8 cellular contexts compared by ENCODE assay signal in the genomic region with DNA sequence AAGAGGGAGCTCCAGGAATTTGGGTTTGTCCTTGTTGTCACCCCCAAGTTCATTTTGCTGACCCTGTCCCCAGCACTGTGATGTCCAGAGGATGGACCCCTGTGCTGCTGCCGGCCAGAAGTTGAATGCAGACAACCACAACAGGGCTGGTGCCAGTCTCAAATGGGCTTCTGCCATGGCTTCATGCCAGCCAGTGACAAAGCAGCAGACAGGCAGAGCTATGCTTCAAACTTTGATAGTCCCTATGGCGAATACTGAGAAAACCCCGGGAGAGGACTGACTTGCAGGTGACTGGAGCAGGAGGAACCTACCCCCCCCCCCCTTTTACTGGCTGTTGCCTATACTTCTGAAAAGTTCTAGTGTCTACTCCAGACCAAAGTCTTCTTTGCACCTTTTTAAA. TPM values are rescaled to one million over a fixed set of nuclear protein-coding genes. Genes with fewer than 3 reads are reported as not detected.
DNase-seq lines count a peak whose midpoint lies in the region; ATAC-seq and TF ChIP-seq lines count a peak whose summit lies in the region.

No MANE protein-coding gene starts in this region.

- no peak for TF ChIP-seq POLR2A in esophagus squamous epithelium (IDR thresholded peaks at IDR 0.05)

- H3F3A ChIP-seq in DOHH2 (ENCODE audit: control insufficient read depth, insufficient read depth) (no peaks in the 10 kb centered on the region), PC-9 (ENCODE audit: insufficient read depth, low read depth) (peaks cover 33% of the 10 kb centered on the region)

- BruUV-seq in PC-9 (replicated peaks; lab: Mats Ljungman, UMichigan), result no TSS peak

- no peaks in the 10 kb centered on the region for H3K79me2 ChIP-seq in DOHH2 (ENCODE audit: control insufficient read depth, low read length)
- H3K79me2 ChIP-seq in PC-9 (ENCODE audit: low read depth), result peaks cover 88% of the 10 kb centered on the region

- H3K9me2 ChIP-seq in DOHH2 (replicated peaks; ENCODE audit: control insufficient read depth, low read length) (no peaks in the 10 kb centered on the region), PC-9 (ENCODE audit: insufficient read depth) (no peaks in the 10 kb centered on the region)

- TF ChIP-seq CTCF in DOHH2 (IDR thresholded peaks at IDR 0.05; ENCODE audit: low read depth, low read length, poor library complexity, severe bottlenecking) (no peak), PC-9 (conservative IDR thresholded peaks at IDR 0.05) (no peak), esophagus squamous epithelium (IDR thresholded peaks at IDR 0.05) (no peak), neutrophil (IDR thresholded peaks at IDR 0.05) (no peak)

- 0 to 34% methylated on average over 2 to 3 of the region's 3 CpGs for WGBS in esophagus squamous epithelium, 2 donors

- H3K36me3 ChIP-seq in DOHH2 (ENCODE audit: control insufficient read depth, low read length), result no peaks in the 10 kb centered on the region
- 0 out of 2 replicates have a peak, but pooled peaks cover 12% of the 10 kb centered on the region for H3K36me3 ChIP-seq in PC-9 (ENCODE audit: low read depth)
- peaks cover 0 to 16% (median 0%) of the 10 kb centered on the region in 3 donors for H3K36me3 ChIP-seq in esophagus squamous epithelium
- peaks cover 7% of the 10 kb centered on the region for H3K36me3 ChIP-seq in neutrophil

- peak overlapping the region; percentile 74 for H3K4me2 ChIP-seq in DOHH2 (ENCODE audit: low read length)
- H3K4me2 ChIP-seq in PC-9, result peak overlapping the region; percentile 100

- intact Hi-C loops in PC-9 (cut with micrococcal nuclease; ENCODE audit: unreplicated experiment) (loop anchor here (5.0 kb wide), 1 partner anchor 170 kb away; no protein-coding TSS in a partner anchor), esophagus squamous epithelium (cut with DNase I) (no loop called here)

- POLR2A ChIA-PET in PC-9 (lab: Charles Lee; ENCODE audit: unreplicated experiment), result no interaction called here

- 0 out of 2 replicates have a peak, but pooled peaks cover 4% of the 10 kb centered on the region for H4K20me1 ChIP-seq in DOHH2 (ENCODE audit: control insufficient read depth, insufficient read depth, low read depth, low read length)
- peaks cover 63% of the 10 kb centered on the region for H4K20me1 ChIP-seq in PC-9 (ENCODE audit: insufficient read depth)

- H3K9me3 ChIP-seq in DOHH2 (ENCODE audit: control insufficient read depth, insufficient read depth, low read length), result no peaks in the 10 kb centered on the region
- H3K9me3 ChIP-seq in PC-9 (ENCODE audit: insufficient read depth, low read depth), result no peaks in the 10 kb centered on the region
- H3K9me3 ChIP-seq in esophagus squamous epithelium, result no peaks in the 10 kb centered on the region
- no peaks in the 10 kb centered on the region for H3K9me3 ChIP-seq in neutrophil

- CTCF ChIA-PET in PC-9 (lab: Charles Lee), result no interaction called here

- peaks cover 61% of the 10 kb centered on the region for H3K27me3 ChIP-seq in DOHH2 (ENCODE audit: control insufficient read depth, low read length)
- H3K27me3 ChIP-seq in PC-9 (ENCODE audit: insufficient read depth, low read depth), result no peaks in the 10 kb centered on the region
- no peaks in the 10 kb centered on the region for H3K27me3 ChIP-seq in esophagus squamous epithelium
- H3K27me3 ChIP-seq in neutrophil, result no peaks in the 10 kb centered on the region

- ATAC-seq in HG03378 (IDR thresholded peaks at IDR 0.05; ENCODE audit: unreplicated experiment) (no peak), GM19467 (IDR thresholded peaks at IDR 0.05; ENCODE audit: unreplicated experiment) (no peak), GM21529 (IDR thresholded peaks at IDR 0.05; ENCODE audit: unreplicated experiment) (no peak)

- H3K4me1 ChIP-seq in DOHH2 (ENCODE audit: control insufficient read depth, low read length), result peaks cover 59% of the 10 kb centered on the region
- H3K4me1 ChIP-seq in PC-9 (replicated peaks; ENCODE audit: insufficient read depth), result peaks cover 55% of the 10 kb centered on the region
- peaks cover 25 to 82% (median 55%) of the 10 kb centered on the region in 3 donors for H3K4me1 ChIP-seq in esophagus squamous epithelium
- peaks cover 34 to 40% of the 10 kb centered on the region in 2 experiments for H3K4me1 ChIP-seq in neutrophil (ENCODE audit: control insufficient read depth in 1 of 2, insufficient read depth in 1 of 2, low read depth in 1 of 2, low read length in 1 of 2)

- no peak for DNase-seq in PC-9
- DNase-seq in esophagus squamous epithelium (lab: John Stamatoyannopoulos, UW), result no peak
- no peak for DNase-seq in NCI-H524 treated with DMSO at 0.1 percent for 48 hours (lab: John Stamatoyannopoulos, UW)

- H3K4me3 ChIP-seq in DOHH2 (ENCODE audit: low read length), result peak overlapping the region; percentile 68
- H3K4me3 ChIP-seq in PC-9, result peak overlapping the region; percentile 75
- H3K4me3 ChIP-seq in esophagus squamous epithelium, result peak overlapping the region; percentile 74 to 92 (median 88)
- H3K4me3 ChIP-seq in neutrophil (ENCODE audit: low read depth in 1 of 2, low read length in 1 of 2), result peak overlapping the region; percentile 85 to 91

- H3K27ac ChIP-seq in DOHH2 (ENCODE audit: low read depth, low read length) (no peak overlapping the region), PC-9 (no peak overlapping the region), esophagus squamous epithelium (peak overlapping the region in 3 of 4 donors; percentile 97 to 100 (median 99)), neutrophil (no peak overlapping the region)

- no peak overlapping the region for H2AFZ ChIP-seq in PC-9

RNA-seq across cellular contexts. Expression of a gene that starts 3.2 kb away (rescaled TPM):
- 5.0 and 5.8 TPM in 2 replicates for total RNA-seq in PC-9 (2021)
- 10 to 100 TPM in 2 of 4 donors, 1 to 10 TPM in 2; 4.2 to 26.5 (median 9.0) TPM for total RNA-seq in esophagus squamous epithelium

Comparison
In these comparisons a context has a peak if more than half of its experiments do, and no peak if none do; other contexts are left out.
1. H3K27ac ChIP-seq: peak in esophagus squamous epithelium (3 of 4); none in DOHH2 (single experiment), PC-9 (single experiment) and neutrophil (single experiment).
2. Peak in every context shown above with its lines, with median percentiles within 50 percentile points of each other: H3K4me3 ChIP-seq.